ENCODE assay signal across 7 cellular contexts in genomic region chr17:67377727-67378443, GRCh38. TPM values are rescaled to one million over a fixed set of nuclear protein-coding genes. Genes with fewer than 3 reads are reported as not detected.
DNase-seq lines count a peak whose midpoint lies in the region; ATAC-seq, FAIRE-seq and TF ChIP-seq lines count a peak whose summit lies in the region.

No MANE protein-coding gene starts in this region.

- H3K4me3 ChIP-seq in PC-3 (ENCODE audit: low read length) (peak overlapping the region; percentile 98), foreskin fibroblast (ENCODE audit: low read depth in 1 of 2, low read length in 2 of 2) (peak overlapping the region; percentile 86 to 93), neutrophil (ENCODE audit: low read depth in 1 of 2, low read length in 1 of 2) (peak overlapping the region; percentile 91 to 92), vagina (peak overlapping the region; percentile 84 to 97)

- peak overlapping the region; percentile 84 for H2AFZ ChIP-seq in PC-3 (ENCODE audit: low read length)

- CTCF ChIA-PET in PC-3 (lab: Charles Lee) = interaction anchor here (0.7 to 2.0 kb wide), 4 partner anchors 63 to 260 kb away, joined by 3 to 17 read pairs (median 6); no protein-coding TSS in a partner anchor

- peaks cover 18% of the 10 kb centered on the region for H3K79me2 ChIP-seq in PC-3 (ENCODE audit: low read length)

- peak overlapping the region; percentile 74 for H3K27ac ChIP-seq in PC-3 (ENCODE audit: low read length)
- H3K27ac ChIP-seq in neutrophil = peak overlapping the region; percentile 94
- peak overlapping the region; percentile 93 for H3K27ac ChIP-seq in vagina

- H3K9me2 ChIP-seq in PC-3 (replicated peaks; ENCODE audit: low read length) = no peaks in the 10 kb centered on the region

- TSS peak; percentile 38 for BruUV-seq in PC-3 (replicated peaks; lab: Mats Ljungman, UMichigan)

- FAIRE-seq in GM12892 (lab: Jason Lieb, UNC) = no peak

- H3K27me3 ChIP-seq in PC-3 (ENCODE audit: low read length) = no peaks in the 10 kb centered on the region
- peaks cover 12% of the 10 kb centered on the region for H3K27me3 ChIP-seq in neutrophil
- H3K27me3 ChIP-seq in vagina = no peaks in the 10 kb centered on the region

- H3F3A ChIP-seq in PC-3 (ENCODE audit: low read length, unreplicated experiment) = no peaks in the 10 kb centered on the region

- H3K36me3 ChIP-seq in PC-3 (ENCODE audit: low read depth, low read length) (no peaks in the 10 kb centered on the region), neutrophil (no peaks in the 10 kb centered on the region), vagina (no peaks in the 10 kb centered on the region)

- peak; percentile 50 for DNase-seq in GM12892 (ENCODE audit: insufficient read length)
- peak; percentile 52 for DNase-seq in PC-3
- DNase-seq in activated gamma-delta T cell treated with Interleukin-2 at 50 U/mL for 16 hours = peak; percentile 49
- DNase-seq in foreskin fibroblast = peak in 1 of 2 donors; percentile 65
- no peak for DNase-seq in vagina (ENCODE audit: extremely low spot score in 2 of 2)

- H3K9ac ChIP-seq in PC-3 (ENCODE audit: low read length) = peak overlapping the region; percentile 99

- H3K9me3 ChIP-seq in PC-3 (ENCODE audit: low read length) (no peaks in the 10 kb centered on the region), neutrophil (no peaks in the 10 kb centered on the region), vagina (no peaks in the 10 kb centered on the region)

- intact Hi-C loops in PC-3 (cut with micrococcal nuclease) = loop anchor here (1.0 to 10.0 kb wide), 4 partner anchors 44 to 663 kb away; no protein-coding TSS in a partner anchor
- intact Hi-C loops in vagina (cut with DNase I) = loop anchor here (2.0 to 10.0 kb wide), 2 partner anchors 97 to 311 kb away; no protein-coding TSS in a partner anchor

- 0 out of 2 replicates have a peak, but pooled peaks cover 4% of the 10 kb centered on the region for H4K20me1 ChIP-seq in PC-3 (ENCODE audit: low read length)

- TF ChIP-seq POLR2A in GM12892 (IDR thresholded peaks at IDR 0.05; ENCODE audit: low read depth, low read length) = 0 out of 2 replicates have a peak, but pooled peaks have one; percentile 6
- no peak for TF ChIP-seq POLR2A in vagina (IDR thresholded peaks at IDR 0.05)

- peak; percentile 24 for ATAC-seq in HG03025 (IDR thresholded peaks at IDR 0.05; ENCODE audit: low FRiP score, unreplicated experiment)
- peak; percentile 6 for ATAC-seq in PC-3

- TF ChIP-seq CTCF in PC-3 (conservative IDR thresholded peaks at IDR 0.05; ENCODE audit: low read depth, low read length) (peak; percentile 27; the same call in 1 of the 2 replicates), foreskin fibroblast (IDR thresholded peaks at IDR 0.05; ENCODE audit: low read depth, low read length) (no peak), neutrophil (IDR thresholded peaks at IDR 0.05) (no peak), vagina (IDR thresholded peaks at IDR 0.05) (no peak)

- peak overlapping the region; percentile 99 for H3K4me2 ChIP-seq in PC-3 (ENCODE audit: low read length)

- POLR2A ChIA-PET in PC-3 (lab: Charles Lee; ENCODE audit: unreplicated experiment) = interaction anchor here (0.6 kb wide), 1 partner anchor 13 kb away, joined by 3 read pairs; no protein-coding TSS in a partner anchor

- H3K4me1 ChIP-seq in PC-3 (ENCODE audit: insufficient read depth, low read length) (peaks cover 31% of the 10 kb centered on the region), neutrophil (ENCODE audit: control insufficient read depth in 1 of 2, insufficient read depth in 1 of 2, low read depth in 1 of 2, low read length in 1 of 2) (peaks cover 29 to 30% of the 10 kb centered on the region in 2 experiments), vagina (peaks cover 15% of the 10 kb centered on the region)

RNA-seq across cellular contexts. Expression of gene PITPNC1, which starts 0.8 kb away (rescaled TPM):
- polyA plus RNA-seq in GM12892 (2012; ENCODE audit: missing spikeins) = 34.0 TPM
- 23.1 and 25.4 TPM in 2 replicates for total RNA-seq in PC-3 (2014; rRNA removed)
- total RNA-seq in vagina = 8.1 TPM

RNA-seq across cellular contexts. Expression of gene PSMD12, which starts 11.5 kb away (rescaled TPM):
- polyA plus RNA-seq in GM12892 (2012; ENCODE audit: missing spikeins) = 34.1 TPM
- total RNA-seq in PC-3 (2014; rRNA removed) = 60.0 and 68.8 TPM in 2 replicates
- total RNA-seq in vagina = 26.0 TPM

Comparison
In these comparisons a context has a peak if more than half of its experiments do, and no peak if none do; other contexts are left out.
1. DNase-seq: peak in GM12892 (single experiment), PC-3 (single experiment) and activated gamma-delta T cell treated with Interleukin-2 at 50 U/mL for 16 hours (single experiment); none in vagina (0 of 2).
2. Peak in every context shown above with its lines, with median percentiles within 50 percentile points of each other: H3K27ac ChIP-seq and H3K4me3 ChIP-seq.